ENCODE assay signal across 17 cellular contexts in the genomic region with DNA sequence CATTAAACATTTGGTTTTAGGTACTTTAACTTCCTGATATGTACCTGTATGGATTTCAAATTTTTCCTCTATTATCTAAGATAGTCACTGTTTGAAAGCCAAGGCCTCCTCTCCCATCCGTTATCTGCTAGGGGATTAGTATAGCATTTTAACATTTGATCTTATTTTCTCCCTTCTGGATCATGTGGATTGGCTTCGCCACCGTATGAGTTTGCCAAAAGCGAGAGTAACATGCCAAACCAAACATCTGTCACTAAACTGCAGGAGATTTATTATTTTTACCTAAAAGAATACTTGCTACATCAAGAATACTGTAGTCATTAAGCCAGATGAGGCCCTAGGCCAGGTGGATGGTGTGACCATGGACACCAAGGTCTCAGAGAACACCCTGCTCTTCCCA.
"Had no signal": no experiment of that assay in that cellular context is flagged by ENCODE, and none has a peak within 500 bp of the region (broad histone marks: within the 10 kb centered on the region; RNA-seq: fewer than 3 reads in every experiment).

No MANE protein-coding gene starts in this region.

- ATAC-seq: activated T-cell treated with anti-CD3 and anti-CD28 coated beads, Interleukin-2, amount 50 U/mL, for 4 hours; body of pancreas; effector memory CD8-positive, alpha-beta T cell; lower lobe of right lung; WTC11 had no signal

- DNase-seq: activated CD4-positive, alpha-beta memory T cell treated with anti-CD3 and anti-CD28 coated beads, Interleukin-2, amount 10 ng/mL, durations not matched to agents 7 days and 5 days; activated CD4-positive, alpha-beta T cell treated with anti-CD3 and anti-CD28 coated beads for 4 hours; activated effector memory CD4-positive, alpha-beta T cell treated with Interleukin-2 at 50 U/mL for 16 hours; activated T-cell treated with anti-CD3 and anti-CD28 coated beads, Interleukin-2, amount 50 U/mL, for 4 hours; cerebellar nuclear complex; dermis blood vessel endothelial cell; effector memory CD8-positive, alpha-beta T cell; foreskin melanocyte; kidney glomerular epithelial cell; lower lobe of right lung; midbrain; naive B cell; stimulated activated CD4-positive, alpha-beta T cell treated with anti-CD3 and anti-CD28 coated beads, Interleukin-2, amount 100 ng/mL, for 48 hours; stimulated activated naive CD4-positive, alpha-beta T cell; T-helper 2 cell had no signal
